12 cellular contexts compared by ENCODE assay signal in the genomic region with DNA sequence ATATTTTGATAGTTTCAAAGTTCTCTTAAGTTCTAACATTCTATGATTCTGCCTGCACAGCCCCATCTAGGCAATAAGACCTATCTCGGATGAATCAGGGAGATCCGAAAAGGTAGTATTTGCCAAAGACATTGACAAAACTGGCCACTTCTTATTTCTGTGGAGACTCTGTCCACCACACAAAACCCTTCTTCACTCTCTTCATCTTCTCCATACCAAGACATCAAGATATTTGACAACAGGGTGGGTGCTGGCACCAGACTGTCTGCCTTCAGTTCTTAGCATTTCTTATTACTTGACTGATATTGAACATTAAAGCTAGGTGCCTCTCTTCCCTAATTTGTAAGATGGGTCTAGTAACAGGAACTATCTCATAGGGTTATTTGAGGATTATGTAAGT. TPM values are rescaled to one million over a fixed set of nuclear protein-coding genes. Genes with fewer than 3 reads are reported as not detected.
DNase-seq lines count a peak whose midpoint lies in the region; ATAC-seq and TF ChIP-seq lines count a peak whose summit lies in the region.
"Had no signal": no experiment of that assay in that cellular context is flagged by ENCODE, and none has a peak within 500 bp of the region (broad histone marks: within the 10 kb centered on the region; RNA-seq: fewer than 3 reads in every experiment).

No MANE protein-coding gene starts in this region.

- intact Hi-C loops in heart right ventricle (cut with DNase I), result no loop called here
- intact Hi-C loops in cardiac septum (cut with DNase I), result no loop called here
- intact Hi-C loops in upper lobe of right lung (cut with DNase I), result no loop called here

- no peak overlapping the region for H3K27ac Mint-ChIP-seq in nephron progenitor cell
- H3K27ac Mint-ChIP-seq: activated naive CD4-positive, alpha-beta T cell treated with anti-CD3 and anti-CD28 coated beads for 36 hours had no signal

- no peaks in the 10 kb centered on the region for H3K9me3 ChIP-seq in heart right ventricle
- no peaks in the 10 kb centered on the region for H3K9me3 ChIP-seq in upper lobe of right lung

- WGBS in heart right ventricle, 2 donors, result 55 to 91% methylated on average over 2 of the region's 2 CpGs

- H3K4me3 Mint-ChIP-seq in nephron progenitor cell, result peak overlapping the region; percentile 89

- peaks cover 21% of the 10 kb centered on the region for H3K27me3 Mint-ChIP-seq in nephron progenitor cell (ENCODE audit: low read depth, poor library complexity)

- H3K9me3 Mint-ChIP-seq in nephron progenitor cell, result no peaks in the 10 kb centered on the region
- H3K9me3 Mint-ChIP-seq: activated naive CD4-positive, alpha-beta T cell treated with anti-CD3 and anti-CD28 coated beads for 36 hours had no signal

- DNase-seq in heart right ventricle, result no peak
- no peak for DNase-seq in cardiac septum (ENCODE audit: low spot score)
- peak in 1 of 61 donors; percentile 13 for DNase-seq in caudate nucleus (lab: John Stamatoyannopoulos, UW)
- no peak for DNase-seq in nephron progenitor cell
- DNase-seq in upper lobe of right lung, result no peak
- DNase-seq in NCI-H1417 (lab: John Stamatoyannopoulos, UW), result no peak
- DNase-seq: NCI-H524, T-helper 9 cell had no signal

- no peaks in the 10 kb centered on the region for H3K36me3 Mint-ChIP-seq in nephron progenitor cell (ENCODE audit: low read depth)

- H3K36me3 ChIP-seq in heart right ventricle (no peaks in the 10 kb centered on the region), upper lobe of right lung (no peaks in the 10 kb centered on the region)

- H3K4me1 Mint-ChIP-seq in nephron progenitor cell, result peaks cover 50% of the 10 kb centered on the region

- H3K27me3 ChIP-seq in heart right ventricle (peaks cover 0 to 61% (median 48%) of the 10 kb centered on the region in 7 donors), upper lobe of right lung (peaks cover 12% of the 10 kb centered on the region)

- H3K4me1 ChIP-seq in heart right ventricle (peaks cover 0 to 25% (median 10%) of the 10 kb centered on the region in 9 donors), upper lobe of right lung (no peaks in the 10 kb centered on the region)

- no peak for TF ChIP-seq CTCF in heart right ventricle (IDR thresholded peaks at IDR 0.05)
- no peak for TF ChIP-seq CTCF in nephron progenitor cell (IDR thresholded peaks at IDR 0.05)
- no peak for TF ChIP-seq CTCF in upper lobe of right lung (IDR thresholded peaks at IDR 0.05)

- H3K27ac ChIP-seq in heart right ventricle (peak overlapping the region in 3 of 10 donors; percentile 30 to 88 (median 87)), caudate nucleus (ENCODE audit: low read depth, low read length) (peak overlapping the region; percentile 11), upper lobe of right lung (no peak overlapping the region)

- H3K4me3 ChIP-seq in heart right ventricle (peak overlapping the region in 8 of 10 donors; percentile 62 to 72 (median 70)), upper lobe of right lung (peak overlapping the region; percentile 56)

- ATAC-seq in heart right ventricle (no peak), upper lobe of right lung (no peak), HG03175 (IDR thresholded peaks at IDR 0.05; ENCODE audit: unreplicated experiment) (no peak), HG03342 (IDR thresholded peaks at IDR 0.05; ENCODE audit: unreplicated experiment) (no peak)

RNA-seq across cellular contexts. Expression of gene UNC5C, which starts 1.8 kb away (rescaled TPM):
- total RNA-seq in heart right ventricle (1 to 10 TPM; 1.1 to 3.2 (median 1.7) TPM), cardiac septum (1.7 TPM), upper lobe of right lung (6.7 TPM)
- under 1 TPM; 0.44 to 0.54 TPM for polyA plus RNA-seq in heart right ventricle
- total RNA-seq: activated naive CD4-positive, alpha-beta T cell treated with anti-CD3 and anti-CD28 coated beads for 36 hours; HT-29 had no signal
